Comparison of ENCODE assay signal across 27 cellular contexts in the genomic region with DNA sequence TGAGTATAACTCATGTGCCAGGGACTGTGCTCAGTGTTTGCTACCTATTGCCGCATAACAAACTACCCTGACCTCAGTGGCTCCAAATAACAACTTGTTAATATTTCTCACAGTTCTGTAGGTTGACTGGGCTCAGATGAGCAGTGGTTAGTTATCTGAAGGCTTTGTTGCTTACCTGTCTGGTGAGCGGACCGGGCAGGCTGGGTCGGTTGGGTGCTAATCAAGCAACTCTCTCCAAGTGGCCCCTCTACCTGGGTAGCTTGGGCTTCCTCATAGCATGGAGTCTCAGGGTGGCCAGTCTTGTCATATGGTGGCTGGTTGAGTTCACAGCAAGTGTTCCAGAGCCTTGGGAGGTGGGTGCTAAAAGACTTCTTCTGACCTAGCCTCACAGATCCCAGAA.
"Had no signal": no experiment of that assay in that cellular context is flagged by ENCODE, and none has a peak within 500 bp of the region (broad histone marks: within the 10 kb centered on the region; RNA-seq: fewer than 3 reads in every experiment).

No MANE protein-coding gene starts in this region.

- H3K36me3 ChIP-seq: neural progenitor cell, pancreas, prostate gland, right lobe of liver, thoracic aorta, thyroid gland, uterus had no signal

- H3K27me3 ChIP-seq: neural progenitor cell, pancreas, right lobe of liver, spleen, thyroid gland, tibial nerve, upper lobe of right lung, uterus had no signal

- H3K4me1 ChIP-seq: neural progenitor cell, pancreas, prostate gland, right lobe of liver had no signal

- ATAC-seq: naive thymus-derived CD4-positive, alpha-beta T cell; natural killer cell; pancreas; right cardiac atrium; right lobe of liver; stimulated activated memory B cell treated with anti-CD40 and anti-IgM and Interleukin-4, amounts not matched to agents 10 μg/mL and 1 μg/mL and 100 μg/mL, for 72 hours; stimulated activated naive CD8-positive, alpha-beta T cell treated with anti-CD3 and anti-CD28 coated beads, Interleukin-15, amount 100 ng/mL, for 72 hours; stimulated activated naive CD8-positive, alpha-beta T cell treated with anti-CD3 and anti-CD28 coated beads, Interleukin-15, Interleukin-2, amounts not matched to agents 100 U/mL and 50 U/mL, for 24 hours; upper lobe of right lung had no signal

- H3K27ac ChIP-seq: neural progenitor cell, pancreas, prostate gland, right lobe of liver, skin epidermis, spleen, thoracic aorta, thyroid gland, tibial nerve, upper lobe of right lung, uterus had no signal

- H3K4me3 ChIP-seq: neural progenitor cell, pancreas, prostate gland, right lobe of liver, skin epidermis, smooth muscle cell, spleen, thoracic aorta, thyroid gland, tibial nerve, upper lobe of right lung, uterus had no signal

- H3K9me3 ChIP-seq: pancreas, prostate gland, right lobe of liver, thoracic aorta, thyroid gland, upper lobe of right lung, uterus had no signal

- DNase-seq: naive thymus-derived CD4-positive, alpha-beta T cell; natural killer cell; nucleus accumbens; pancreas; retina; right cardiac atrium; spleen; stimulated activated CD4-positive, alpha-beta T cell treated with anti-CD3 and anti-CD28 coated beads, Interleukin-12 subunit alpha, Interleukin-12 subunit beta, amount 100 ng/mL, for 4 hours; stimulated activated CD4-positive, alpha-beta T cell treated with anti-CD3 and anti-CD28 coated beads, Interleukin-1b, Interleukin-23, amount 100 ng/mL, for 48 hours; stimulated activated CD4-positive, alpha-beta T cell treated with anti-CD3 and anti-CD28 coated beads, Interleukin-4, amount 100 ng/mL, for 1 hour; stimulated activated CD4-positive, alpha-beta T cell treated with anti-CD3 and anti-CD28 coated beads, Interleukin-4, amount 100 ng/mL, for 4 hours; stimulated activated CD8-positive, alpha-beta memory T cell treated with anti-CD3 and anti-CD28 coated beads, Interleukin-4, amount 100 ng/mL, for 48 hours; stimulated activated naive CD4-positive, alpha-beta T cell; stimulated activated naive CD8-positive, alpha-beta T cell treated with anti-CD3 and anti-CD28 coated beads, Interleukin-15, amount 100 ng/mL, for 72 hours; stimulated activated naive CD8-positive, alpha-beta T cell treated with anti-CD3 and anti-CD28 coated beads, Interleukin-15, Interleukin-2, amounts not matched to agents 100 U/mL and 50 U/mL, for 24 hours; substantia nigra; thyroid gland; upper lobe of right lung; uterus had no signal
